Comparison of ENCODE assay signal across 15 cellular contexts in genomic region chr3:170745211-170745718, GRCh38.
DNase-seq lines count a peak whose midpoint lies in the region; ATAC-seq and FAIRE-seq lines count a peak whose summit lies in the region.
"Had no signal": no experiment of that assay in that cellular context is flagged by ENCODE, and none has a peak within 500 bp of the region (broad histone marks: within the 10 kb centered on the region; RNA-seq: fewer than 3 reads in every experiment).

No MANE protein-coding gene starts in this region.

- DNase-seq in HPDE6-E6E7 (ENCODE audit: extremely low spot score), result peak; percentile 39
- DNase-seq in SW 1271 (lab: John Stamatoyannopoulos, UW), result peak; percentile 35 to 90
- DNase-seq in fibroblast of peridontal ligament (ENCODE audit: extremely low read depth), result peak; percentile 74
- peak; percentile 49 for DNase-seq in urothelium cell line (ENCODE audit: low spot score)
- no peak for DNase-seq in CD1c-positive myeloid dendritic cell (ENCODE audit: extremely low spot score)
- DNase-seq in activated CD4-positive, alpha-beta T cell treated with anti-CD3 and anti-CD28 coated beads for 36 hours, result no peak
- DNase-seq in activated CD4-positive, CD25-positive, alpha-beta regulatory T cell (lab: John Stamatoyannopoulos, UW), result no peak
- DNase-seq: activated CD4-positive, alpha-beta T cell treated with anti-CD3 and anti-CD28 coated beads, Interleukin-2, amount 50 U/mL, for 1 hour; central memory CD4-positive, alpha-beta T cell; NCI-H187; NK-92 treated with Interleukin-12 subunit alpha and Interleukin-12 subunit beta, amount 100 ng/mL, for 24 hours; spleen had no signal

- no peak overlapping the region for H3K27ac Mint-ChIP-seq in activated CD4-positive, alpha-beta T cell treated with anti-CD3 and anti-CD28 coated beads for 36 hours
- H3K27ac Mint-ChIP-seq: natural killer cell treated with Interleukin-12 subunit alpha and Interleukin-12 subunit beta and Interleukin-15 and Interleukin-18, amount 100 ng/mL, for 72 hours had no signal

- no peak for FAIRE-seq in urothelium cell line (lab: Jason Lieb, UNC)
- FAIRE-seq: H1, HepG2 had no signal

- no peak overlapping the region for H3K4me3 Mint-ChIP-seq in activated CD4-positive, alpha-beta T cell treated with anti-CD3 and anti-CD28 coated beads for 36 hours
- H3K4me3 Mint-ChIP-seq: natural killer cell treated with Interleukin-12 subunit alpha and Interleukin-12 subunit beta and Interleukin-15 and Interleukin-18, amount 100 ng/mL, for 72 hours had no signal

- peaks cover 31% of the 10 kb centered on the region for H3K27me3 Mint-ChIP-seq in activated CD4-positive, alpha-beta T cell treated with anti-CD3 and anti-CD28 coated beads for 36 hours

- no peaks in the 10 kb centered on the region for H3K4me1 Mint-ChIP-seq in activated CD4-positive, alpha-beta T cell treated with anti-CD3 and anti-CD28 coated beads for 36 hours

- ATAC-seq in activated CD4-positive, alpha-beta T cell treated with anti-CD3 and anti-CD28 coated beads for 36 hours, result no peak
- ATAC-seq: HepG2; natural killer cell treated with Interleukin-12 subunit alpha and Interleukin-12 subunit beta and Interleukin-15 and Interleukin-18, amount 100 ng/mL, for 72 hours had no signal

- no peaks in the 10 kb centered on the region for H3K36me3 Mint-ChIP-seq in activated CD4-positive, alpha-beta T cell treated with anti-CD3 and anti-CD28 coated beads for 36 hours (ENCODE audit: low read depth)

- CTCF ChIA-PET in activated CD4-positive, alpha-beta T cell treated with anti-CD3 and anti-CD28 coated beads for 36 hours (lab: Charles Lee), result no interaction called here

- intact Hi-C loops in activated CD4-positive, alpha-beta T cell treated with anti-CD3 and anti-CD28 coated beads for 36 hours (cut with DNase I, micrococcal nuclease), result no loop called here

- H3K9me3 Mint-ChIP-seq in activated CD4-positive, alpha-beta T cell treated with anti-CD3 and anti-CD28 coated beads for 36 hours (ENCODE audit: low read depth), result no peaks in the 10 kb centered on the region
- H3K9me3 Mint-ChIP-seq: natural killer cell treated with Interleukin-12 subunit alpha and Interleukin-12 subunit beta and Interleukin-15 and Interleukin-18, amount 100 ng/mL, for 72 hours had no signal

- POLR2A ChIA-PET in activated CD4-positive, alpha-beta T cell treated with anti-CD3 and anti-CD28 coated beads for 36 hours (lab: Charles Lee), result no interaction called here

Comparison
In these comparisons a context has a peak if more than half of its experiments do, and no peak if none do; other contexts are left out.
1. DNase-seq: peak in HPDE6-E6E7 (single experiment), SW 1271 (2 of 2), fibroblast of peridontal ligament (single experiment) and urothelium cell line (single experiment); none in CD1c-positive myeloid dendritic cell (single experiment), activated CD4-positive, alpha-beta T cell treated with anti-CD3 and anti-CD28 coated beads for 36 hours (single experiment) and activated CD4-positive, CD25-positive, alpha-beta regulatory T cell (0 of 4).